ENCODE assay signal across 29 cellular contexts in the genomic region with DNA sequence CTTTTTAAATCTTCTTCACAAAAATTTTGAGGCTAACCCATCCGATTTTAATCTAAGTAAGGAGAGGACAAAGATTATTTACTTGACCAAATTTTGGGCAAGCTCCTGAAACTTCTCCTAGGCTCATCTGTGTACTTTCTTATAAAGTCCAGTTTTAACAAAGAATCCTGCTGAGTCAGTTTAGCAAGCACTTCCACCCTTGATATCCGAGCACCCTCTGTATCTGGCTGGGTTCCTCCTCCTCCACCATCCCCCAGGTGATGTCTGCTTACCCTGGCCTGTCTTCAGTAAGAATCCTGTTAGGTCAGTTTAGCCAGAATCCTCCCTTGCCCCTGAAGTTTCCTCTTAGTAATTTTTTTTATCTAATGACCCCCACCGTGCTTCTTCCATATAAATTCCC.
DNase-seq lines count a peak whose midpoint lies in the region; ATAC-seq and TF ChIP-seq lines count a peak whose summit lies in the region.
"Had no signal": no experiment of that assay in that cellular context is flagged by ENCODE, and none has a peak within 500 bp of the region (broad histone marks: within the 10 kb centered on the region; RNA-seq: fewer than 3 reads in every experiment).

No MANE protein-coding gene starts in this region.

- CTCF ChIA-PET in WTC11 (lab: Charles Lee) = no interaction called here

- H3K9me3 Mint-ChIP-seq in WTC11 (no peaks in the 10 kb centered on the region), nephron progenitor cell (no peaks in the 10 kb centered on the region)
- H3K9me3 Mint-ChIP-seq: activated B cell treated with CpG ODN at 0.5 μM for 24 hours; activated naive CD4-positive, alpha-beta T cell treated with anti-CD3 and anti-CD28 coated beads, Interleukin-2, amount 50 U/mL, for 72 hours; natural killer cell treated with Interleukin-12 subunit alpha and Interleukin-12 subunit beta and Interleukin-15 and Interleukin-18, amount 100 ng/mL, for 72 hours had no signal

- DNase-seq in HT-29 (ENCODE audit: low spot score) (peak; percentile 26), WTC11 (ENCODE audit: low spot score) (no peak), nephron progenitor cell (no peak), T-helper 9 cell (no peak), AG08396 (ENCODE audit: low spot score) (no peak)
- DNase-seq: activated B cell treated with CpG ODN at 0.5 μM for 24 hours; activated CD4-positive, alpha-beta T cell treated with anti-CD3 and anti-CD28 coated beads, Interleukin-2, amount 50 U/mL, for 1 hour; activated effector memory CD4-positive, alpha-beta T cell treated with Interleukin-2 at 50 U/mL for 16 hours; activated T-cell treated with anti-CD3 and anti-CD28 coated beads, Interleukin-2, amount 50 U/mL, for 1 hour; amygdala; DMS79 treated with DMSO at 0.1 percent for 48 hours; gastrocnemius medialis; kidney glomerular epithelial cell; NCI-H1092 treated with DMSO at 0.1 percent for 48 hours; NCI-H187 treated with DMSO at 0.1 percent for 48 hours; NCI-H2171 treated with DMSO at 0.1 percent for 48 hours; pancreas; retina; stomach; T1000; tibial artery had no signal

- no peak for ATAC-seq in WTC11
- ATAC-seq in GM19455 (IDR thresholded peaks at IDR 0.05; ENCODE audit: unreplicated experiment) = no peak
- no peak for ATAC-seq in HG02870 (IDR thresholded peaks at IDR 0.05; ENCODE audit: unreplicated experiment)
- ATAC-seq: activated naive CD4-positive, alpha-beta T cell treated with anti-CD3 and anti-CD28 coated beads, Interleukin-2, amount 50 U/mL, for 72 hours; gastrocnemius medialis; natural killer cell treated with Interleukin-12 subunit alpha and Interleukin-12 subunit beta and Interleukin-15 and Interleukin-18, amount 100 ng/mL, for 72 hours had no signal

- H3K4me1 Mint-ChIP-seq in WTC11 = peaks cover 47% of the 10 kb centered on the region
- peaks cover 62% of the 10 kb centered on the region for H3K4me1 Mint-ChIP-seq in nephron progenitor cell
- H3K4me1 Mint-ChIP-seq: activated B cell treated with CpG ODN at 0.5 μM for 24 hours had no signal

- H3K27me3 Mint-ChIP-seq in WTC11 (ENCODE audit: low read depth) (no peaks in the 10 kb centered on the region), nephron progenitor cell (ENCODE audit: low read depth, poor library complexity) (no peaks in the 10 kb centered on the region)

- no peak overlapping the region for H3K4me3 Mint-ChIP-seq in WTC11
- H3K4me3 Mint-ChIP-seq in nephron progenitor cell = peak overlapping the region; percentile 23
- H3K4me3 Mint-ChIP-seq: activated B cell treated with CpG ODN at 0.5 μM for 24 hours; natural killer cell treated with Interleukin-12 subunit alpha and Interleukin-12 subunit beta and Interleukin-15 and Interleukin-18, amount 100 ng/mL, for 72 hours had no signal

- H3K27ac Mint-ChIP-seq in WTC11 = no peak overlapping the region
- no peak overlapping the region for H3K27ac Mint-ChIP-seq in nephron progenitor cell
- H3K27ac Mint-ChIP-seq: activated B cell treated with CpG ODN at 0.5 μM for 24 hours had no signal

- H3K27ac ChIP-seq in C4-2B = peak overlapping the region; percentile 59; the same call in 1 of the 2 replicates
- H3K27ac ChIP-seq: BLaER1, gastrocnemius medialis, pancreas, SJSA1, skin epidermis, stomach, tibial artery had no signal

- TF ChIP-seq CTCF in C4-2B (conservative IDR thresholded peaks at IDR 0.05) (no peak), WTC11 (IDR thresholded peaks at IDR 0.05) (no peak), nephron progenitor cell (IDR thresholded peaks at IDR 0.05) (no peak)

- H3K36me3 Mint-ChIP-seq in WTC11 (no peaks in the 10 kb centered on the region), nephron progenitor cell (ENCODE audit: low read depth) (no peaks in the 10 kb centered on the region)
- H3K36me3 Mint-ChIP-seq: activated naive CD4-positive, alpha-beta T cell treated with anti-CD3 and anti-CD28 coated beads, Interleukin-2, amount 50 U/mL, for 72 hours; natural killer cell treated with Interleukin-12 subunit alpha and Interleukin-12 subunit beta and Interleukin-15 and Interleukin-18, amount 100 ng/mL, for 72 hours had no signal

- POLR2A ChIA-PET in WTC11 (lab: Charles Lee) = no interaction called here

TF ChIP-seq in WTC11, 78 proteins besides CTCF, POLR2A, EP300 and RAD21:
- peak; percentile 65; the same call in 1 of the 2 replicates for TF ChIP-seq ZNF121 (CRISPR knock-in tag; IDR thresholded peaks at IDR 0.05)
- no peak for TF ChIP-seq ZNF671 (CRISPR knock-in tag; IDR thresholded peaks at IDR 0.05)
- TF ChIP-seq CBFB (CRISPR knock-in tag; IDR thresholded peaks at IDR 0.05; ENCODE audit: low read depth) = no peak
- TF ChIP-seq, protein P1, sequence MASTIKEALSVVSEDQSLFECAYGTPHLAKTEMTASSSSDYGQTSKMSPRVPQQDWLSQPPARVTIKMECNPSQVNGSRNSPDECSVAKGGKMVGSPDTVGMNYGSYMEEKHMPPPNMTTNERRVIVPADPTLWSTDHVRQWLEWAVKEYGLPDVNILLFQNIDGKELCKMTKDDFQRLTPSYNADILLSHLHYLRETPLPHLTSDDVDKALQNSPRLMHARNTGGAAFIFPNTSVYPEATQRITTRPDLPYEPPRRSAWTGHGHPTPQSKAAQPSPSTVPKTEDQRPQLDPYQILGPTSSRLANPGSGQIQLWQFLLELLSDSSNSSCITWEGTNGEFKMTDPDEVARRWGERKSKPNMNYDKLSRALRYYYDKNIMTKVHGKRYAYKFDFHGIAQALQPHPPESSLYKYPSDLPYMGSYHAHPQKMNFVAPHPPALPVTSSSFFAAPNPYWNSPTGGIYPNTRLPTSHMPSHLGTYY (CRISPR knock-in tag; IDR thresholded peaks at IDR 0.05) = no peak
